ENCODE assay signal across 16 cellular contexts in genomic region chr1:18751425-18751824, GRCh38.
DNase-seq lines count a peak whose midpoint lies in the region; ATAC-seq, FAIRE-seq and TF ChIP-seq lines count a peak whose summit lies in the region.
"Had no signal": no experiment of that assay in that cellular context is flagged by ENCODE, and none has a peak within 500 bp of the region (broad histone marks: within the 10 kb centered on the region; RNA-seq: fewer than 3 reads in every experiment).

No MANE protein-coding gene starts in this region.

- no peak overlapping the region for H3K4me2 ChIP-seq in HepG2 (ENCODE audit: low read depth, low read length)
- H3K4me2 ChIP-seq: GM23338 had no signal

- no peak for ATAC-seq in HepG2
- no peak for ATAC-seq in right lobe of liver
- ATAC-seq in upper lobe of right lung, result no peak
- ATAC-seq: GM23338, Panc1, Right ventricle myocardium inferior, T-helper 17 cell had no signal

- no peak overlapping the region for H2AFZ ChIP-seq in HepG2 (ENCODE audit: low read length)
- H2AFZ ChIP-seq: GM23338 had no signal

- H3K4me3 ChIP-seq in HepG2 (replicated peaks in 1 of 3; ENCODE audit: insufficient read depth in 1 of 3, low read depth in 2 of 3, low read length in 3 of 3), result no peak overlapping the region
- no peak overlapping the region for H3K4me3 ChIP-seq in right lobe of liver
- no peak overlapping the region for H3K4me3 ChIP-seq in WERI-Rb-1 (ENCODE audit: low read depth, low read length)
- H3K4me3 ChIP-seq in upper lobe of right lung, result no peak overlapping the region
- no peak overlapping the region for H3K4me3 ChIP-seq in BE2C (ENCODE audit: low read depth, low read length)
- H3K4me3 ChIP-seq: GM23338 had no signal

- no peak for FAIRE-seq in HepG2 (lab: Jason Lieb, UNC)
- FAIRE-seq: GM12891 had no signal

- H3K27ac ChIP-seq in HepG2 (ENCODE audit: extremely low read length, insufficient read depth, low read length) (no peak overlapping the region), right lobe of liver (no peak overlapping the region), WERI-Rb-1 (no peak overlapping the region), upper lobe of right lung (no peak overlapping the region), substantia nigra (ENCODE audit: low read depth, low read length, poor library complexity, severe bottlenecking) (no peak overlapping the region)

- 0% methylated on average over 4 of the region's 4 CpGs for WGBS in HepG2 (ENCODE audit: low lambda C conversion rate)
- 34% methylated on average over 4 of the region's 4 CpGs for WGBS in right lobe of liver (ENCODE audit: insufficient coverage, low coverage, low lambda C conversion rate, missing lambda C conversion rate)

- H3K4me1 ChIP-seq in HepG2 (ENCODE audit: insufficient read depth, low read length), result no peaks in the 10 kb centered on the region
- H3K4me1 ChIP-seq in right lobe of liver, result no peaks in the 10 kb centered on the region
- no peaks in the 10 kb centered on the region for H3K4me1 ChIP-seq in upper lobe of right lung
- H3K4me1 ChIP-seq in BE2C, result no peaks in the 10 kb centered on the region

- TF ChIP-seq EP300 in HepG2 (IDR thresholded peaks at IDR 0.05; ENCODE audit: low read depth in 2 of 2, low read length in 2 of 2) (no peak), HepG2 (CRISPR knock-in tag; IDR thresholded peaks at IDR 0.05; ENCODE audit: borderline replicate concordance) (no peak)

- in situ Hi-C loops in HepG2 (cut with HindIII; ENCODE audit: extremely low pct_ligation_motif_present, low pct_unique_long_range_greater_than_20kb), result no loop called here

- no peak overlapping the region for H3K9ac ChIP-seq in HepG2 (ENCODE audit: insufficient read depth, low read depth, low read length)

- no peaks in the 10 kb centered on the region for H3K9me3 ChIP-seq in HepG2 (ENCODE audit: low read length)
- H3K9me3 ChIP-seq in right lobe of liver, result no peaks in the 10 kb centered on the region
- peaks cover 7% of the 10 kb centered on the region for H3K9me3 ChIP-seq in WERI-Rb-1 (ENCODE audit: severe bottlenecking)
- H3K9me3 ChIP-seq in upper lobe of right lung, result no peaks in the 10 kb centered on the region
- no peaks in the 10 kb centered on the region for H3K9me3 ChIP-seq in BE2C

- H3K36me3 ChIP-seq in HepG2 (replicated peaks in 1 of 2; ENCODE audit: control insufficient read depth in 1 of 2, insufficient read depth in 2 of 2, low read length in 2 of 2) (no peaks in the 10 kb centered on the region), right lobe of liver (no peaks in the 10 kb centered on the region), WERI-Rb-1 (no peaks in the 10 kb centered on the region), upper lobe of right lung (no peaks in the 10 kb centered on the region), BE2C (no peaks in the 10 kb centered on the region)

- H3K79me2 ChIP-seq in HepG2 (ENCODE audit: insufficient read depth, low read length), result no peaks in the 10 kb centered on the region

- CTCF ChIA-PET in HepG2 (lab: Yijun Ruan, JAX; ENCODE audit: low intra/inter-chr PET ratio, low total read pairs), result no interaction called here

- intact Hi-C loops in HepG2 (cut with micrococcal nuclease; ENCODE audit: unreplicated experiment), result no loop called here
- intact Hi-C loops in right lobe of liver (cut with DNase I), result no loop called here
- intact Hi-C loops in upper lobe of right lung (cut with DNase I), result no loop called here

- TF ChIP-seq POLR2A in HepG2 (IDR thresholded peaks at IDR 0.05; ENCODE audit: insufficient read depth in 1 of 2, low read depth in 2 of 2, low read length in 2 of 2), result no peak
- TF ChIP-seq POLR2A in right lobe of liver (IDR thresholded peaks at IDR 0.05), result no peak

- TF ChIP-seq CTCF in HepG2 (CRISPR knock-in tag; IDR thresholded peaks at IDR 0.05) (no peak), right lobe of liver (IDR thresholded peaks at IDR 0.05) (no peak), WERI-Rb-1 (IDR thresholded peaks at IDR 0.05; ENCODE audit: low read depth, low read length) (no peak), upper lobe of right lung (IDR thresholded peaks at IDR 0.05) (no peak), BE2C (IDR thresholded peaks at IDR 0.05; ENCODE audit: low read depth, low read length) (no peak)

- no peak for TF ChIP-seq RAD21 in HepG2 (CRISPR knock-in tag; IDR thresholded peaks at IDR 0.05)

- DNase-seq in HepG2 (ENCODE audit: low spot score), result no peak
- no peak for DNase-seq in right lobe of liver
- peak; percentile 44 for DNase-seq in NCI-H2196 (lab: John Stamatoyannopoulos, UW; ENCODE audit: unreplicated experiment)
- DNase-seq in WERI-Rb-1, result peak; percentile 23
- peak; percentile 32 for DNase-seq in upper lobe of right lung
- DNase-seq in substantia nigra (lab: John Stamatoyannopoulos, UW), result no peak
- no peak for DNase-seq in NCI-H2081 treated with DMSO at 0.1 percent for 48 hours (lab: John Stamatoyannopoulos, UW)
- DNase-seq in BE2C, result no peak
- DNase-seq: CD8-positive, alpha-beta memory T cell; Karpas-422; NCI-H526 treated with DMSO at 0.1 percent for 48 hours; T-helper 17 cell had no signal

- H3K27me3 ChIP-seq in HepG2 (ENCODE audit: control insufficient read depth in 1 of 2, insufficient read depth in 2 of 2, low read length in 2 of 2) (peaks cover 0 to 11% of the 10 kb centered on the region in 2 experiments; a peak in 2 of 5 replicates), right lobe of liver (no peaks in the 10 kb centered on the region), WERI-Rb-1 (ENCODE audit: insufficient read depth, low read depth, severe bottlenecking) (no peaks in the 10 kb centered on the region), upper lobe of right lung (peaks cover 23% of the 10 kb centered on the region), BE2C (no peaks in the 10 kb centered on the region)

- no TSS peak for BruUV-seq in HepG2 (replicated peaks; lab: Mats Ljungman, UMichigan)

- H4K20me1 ChIP-seq in HepG2 (ENCODE audit: insufficient read depth, low read length), result no peaks in the 10 kb centered on the region

- POLR2A ChIA-PET in HepG2 (lab: Yijun Ruan, JAX), result no interaction called here

TF ChIP-seq in HepG2, 621 proteins besides CTCF, POLR2A, EP300 and RAD21:
- TF ChIP-seq MXD4 (CRISPR knock-in tag; IDR thresholded peaks at IDR 0.05), result no peak
- TF ChIP-seq PAXIP1 (CRISPR knock-in tag; conservative IDR thresholded peaks at IDR 0.05), result no peak
- TF ChIP-seq KDM2A (CRISPR knock-in tag; IDR thresholded peaks at IDR 0.05; ENCODE audit: borderline replicate concordance, low read depth), result no peak
- TF ChIP-seq DMAP1 (CRISPR knock-in tag; IDR thresholded peaks at IDR 0.05), result no peak
- TF ChIP-seq NFYC (CRISPR knock-in tag; IDR thresholded peaks at IDR 0.05), result 0 out of 2 replicates have a peak, but pooled peaks have one; percentile 33

Comparison
In these comparisons a context has a peak if more than half of its experiments do, and no peak if none do; other contexts are left out.
1. DNase-seq: peak in NCI-H2196 (single experiment), WERI-Rb-1 (single experiment) and upper lobe of right lung (single experiment); none in HepG2 (single experiment), right lobe of liver (0 of 3), substantia nigra (0 of 49), NCI-H2081 treated with DMSO at 0.1 percent for 48 hours (single experiment) and BE2C (single experiment).